11 cellular contexts compared by ENCODE assay signal in the genomic region with DNA sequence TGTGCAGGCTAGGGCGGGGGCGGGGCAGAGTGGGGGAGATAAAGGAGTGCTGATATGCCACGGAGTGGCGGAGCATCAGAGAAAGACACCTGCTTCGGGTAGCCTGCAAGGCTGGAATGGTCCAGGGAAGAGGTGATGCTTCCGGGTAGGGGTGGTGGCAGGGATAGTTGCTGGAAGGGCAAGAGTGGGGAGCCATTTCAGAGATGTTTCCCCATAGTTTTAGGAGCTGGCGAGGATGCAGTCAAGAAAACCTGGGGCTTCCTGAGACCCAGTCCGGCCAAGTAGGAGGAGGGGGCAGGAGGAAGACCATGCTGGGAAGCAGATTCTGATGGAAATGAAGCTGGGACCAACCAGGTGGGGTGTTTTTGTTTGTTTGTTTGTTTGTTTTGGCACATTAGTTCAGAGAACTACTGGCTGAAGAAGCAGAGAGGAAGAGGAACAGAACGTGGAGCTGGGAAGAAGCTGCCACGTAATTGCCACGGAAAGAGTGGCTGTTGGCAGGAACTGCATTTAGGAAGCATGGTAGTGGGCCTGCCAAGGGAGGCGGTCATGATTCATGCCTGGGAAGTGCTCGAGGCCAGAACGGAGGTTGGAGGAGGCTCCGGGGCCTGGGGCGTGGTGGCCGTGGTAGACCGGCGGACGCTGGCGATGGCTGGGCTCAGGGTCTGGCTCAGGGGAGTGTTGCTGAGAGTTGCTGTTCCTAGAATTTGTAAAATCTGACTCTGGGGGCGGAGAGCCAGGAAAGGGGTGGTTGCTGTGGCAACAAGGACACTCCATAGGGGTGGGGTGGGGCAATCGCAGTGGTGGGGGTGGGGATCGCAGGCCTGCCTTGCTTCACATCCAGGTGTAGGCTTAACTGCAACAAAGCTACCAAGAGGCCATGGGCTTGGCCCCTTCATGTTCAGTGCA. TPM values are rescaled to one million over a fixed set of nuclear protein-coding genes. Genes with fewer than 3 reads are reported as not detected.
DNase-seq lines count a peak whose midpoint lies in the region; ATAC-seq and TF ChIP-seq lines count a peak whose summit lies in the region.
"Had no signal": no experiment of that assay in that cellular context is flagged by ENCODE, and none has a peak within 500 bp of the region (broad histone marks: within the 10 kb centered on the region; RNA-seq: fewer than 3 reads in every experiment).

No MANE protein-coding gene starts in this region.

- H3K9me3 ChIP-seq in lower lobe of right lung = no peaks in the 10 kb centered on the region

- TF ChIP-seq CTCF in AG10803 (conservative IDR thresholded peaks at IDR 0.05; ENCODE audit: low read length) (no peak), fibroblast of mammary gland (conservative IDR thresholded peaks at IDR 0.05; ENCODE audit: control insufficient read depth, insufficient read depth, low read depth, low read length) (no peak), lower lobe of right lung (IDR thresholded peaks at IDR 0.05) (no peak)

- no peak overlapping the region for H3K27ac ChIP-seq in lower lobe of right lung

- ATAC-seq in lower lobe of right lung = peak; percentile 70 to 78
- no peak for ATAC-seq in HG03571 (IDR thresholded peaks at IDR 0.05; ENCODE audit: unreplicated experiment)
- no peak for ATAC-seq in GM19035 (IDR thresholded peaks at IDR 0.05; ENCODE audit: unreplicated experiment)
- ATAC-seq in GM21528 (IDR thresholded peaks at IDR 0.05; ENCODE audit: low FRiP score, unreplicated experiment) = no peak
- ATAC-seq: T-cell had no signal

- H3K27me3 ChIP-seq in lower lobe of right lung (ENCODE audit: low read depth) = no peaks in the 10 kb centered on the region

- peaks cover 15% of the 10 kb centered on the region for H3K4me1 ChIP-seq in lower lobe of right lung

- no peaks in the 10 kb centered on the region for H3K36me3 ChIP-seq in lower lobe of right lung

- peak; percentile 62 for DNase-seq in AG10803 (ENCODE audit: low read depth)
- peak; percentile 94 for DNase-seq in RPMI7951 (ENCODE audit: low read depth)
- DNase-seq in fibroblast of mammary gland (ENCODE audit: low read depth) = peak; percentile 90
- peak; percentile 66 for DNase-seq in lower lobe of right lung
- no peak for DNase-seq in NCI-H146 treated with DMSO at 0.1 percent for 48 hours (lab: John Stamatoyannopoulos, UW; ENCODE audit: unreplicated experiment)
- DNase-seq: T-cell had no signal

- intact Hi-C loops in lower lobe of right lung (cut with DNase I) = no loop called here

- no peak overlapping the region for H3K4me3 ChIP-seq in AG10803 (ENCODE audit: low read length)
- no peak overlapping the region for H3K4me3 ChIP-seq in fibroblast of mammary gland (ENCODE audit: control insufficient read depth, low read depth, low read length)
- no peak overlapping the region for H3K4me3 ChIP-seq in lower lobe of right lung

RNA-seq across cellular contexts. Expression of a gene that starts 8.6 kb away (rescaled TPM):
- total RNA-seq in RPMI7951 (2014; rRNA removed; shearing (Covaris generic)) = 0.24 and 1.1 TPM in 2 replicates
- 32.0 TPM for total RNA-seq in lower lobe of right lung

RNA-seq across cellular contexts. Expression of a gene that starts 19.0 kb away (rescaled TPM):
- total RNA-seq in RPMI7951 (2014; rRNA removed; shearing (Covaris generic)) = not detected in 2 replicates
- not detected for total RNA-seq in lower lobe of right lung
- total RNA-seq: B cell, epithelial cell of proximal tubule, T-cell had no signal

RNA-seq across cellular contexts. Expression of a gene that starts 38.4 kb away (rescaled TPM):
- 35.4 and 38.4 TPM in 2 replicates for total RNA-seq in RPMI7951 (2014; rRNA removed; shearing (Covaris generic))
- total RNA-seq in lower lobe of right lung = 1.7 TPM
- total RNA-seq: B cell had no signal

Comparison
In these comparisons a context has a peak if more than half of its experiments do, and no peak if none do; other contexts are left out.
1. ATAC-seq: peak in lower lobe of right lung (2 of 2); none in HG03571 (single experiment), GM19035 (single experiment) and GM21528 (single experiment).
2. RNA of a gene that starts 8.6 kb away (total RNA-seq): 32.0 TPM in lower lobe of right lung (single experiment); 0.24 to 1.1 TPM in RPMI7951; every median in the first group is over 10 times any median in the second.
3. RNA of a gene that starts 38.4 kb away (total RNA-seq): 35.4 to 38.4 TPM in RPMI7951; 1.7 TPM in lower lobe of right lung (single experiment); every median in the first group is over 10 times any median in the second.